13 cellular contexts compared by ENCODE assay signal in genomic region chr9:89614319-89614892, GRCh38.
"Had no signal": no experiment of that assay in that cellular context is flagged by ENCODE, and none has a peak within 500 bp of the region (broad histone marks: within the 10 kb centered on the region; RNA-seq: fewer than 3 reads in every experiment).

No MANE protein-coding gene starts in this region.

- ATAC-seq: activated naive CD8-positive, alpha-beta T cell treated with anti-CD3 and anti-CD28 coated beads, Interleukin-2, amount 50 U/mL, for 24 hours; stimulated activated memory B cell treated with anti-CD40 and anti-IgM and Interleukin-4, amounts not matched to agents 10 μg/mL and 1 μg/mL and 100 μg/mL, for 72 hours had no signal

- H3K4me3 Mint-ChIP-seq: activated B cell treated with CpG ODN at 0.5 μM for 24 hours; activated naive CD4-positive, alpha-beta T cell treated with anti-CD3 and anti-CD28 coated beads for 36 hours; activated naive CD8-positive, alpha-beta T cell treated with anti-CD3 and anti-CD28 coated beads, Interleukin-2, amount 50 U/mL, for 24 hours; neural crest cell; stimulated activated memory B cell treated with anti-CD40 and anti-IgM and Interleukin-4, amounts not matched to agents 10 μg/mL and 1 μg/mL and 100 μg/mL, for 72 hours; T-helper 2 cell treated with Interferon-gamma antibody and Interleukin-4, amounts not matched to agents 5 μg/mL and 100 μg/mL, for 36 hours had no signal

- H3K36me3 ChIP-seq: ascending aorta, cardiac muscle cell, ovary had no signal

- H3K9me3 ChIP-seq: ascending aorta, ovary had no signal

- H3K4me1 ChIP-seq: ascending aorta had no signal

- H3K27ac Mint-ChIP-seq: activated B cell treated with CpG ODN at 0.5 μM for 24 hours; activated naive CD4-positive, alpha-beta T cell treated with anti-CD3 and anti-CD28 coated beads for 36 hours; activated naive CD8-positive, alpha-beta T cell treated with anti-CD3 and anti-CD28 coated beads, Interleukin-2, amount 50 U/mL, for 24 hours; activated T-helper 2 cell treated with anti-CD3 and anti-CD28 coated beads, Interferon-gamma antibody, Interleukin-2, Interleukin-4, amounts not matched to agents 10 μg/mL and 5 μg/mL and 100 μg/mL, durations not matched to agents 14 hours and 24 hours and 36 hours; stimulated activated memory B cell treated with anti-CD40 and anti-IgM and Interleukin-4, amounts not matched to agents 10 μg/mL and 1 μg/mL and 100 μg/mL, for 72 hours; T-helper 2 cell treated with Interferon-gamma antibody and Interleukin-4, amounts not matched to agents 5 μg/mL and 100 μg/mL, for 36 hours had no signal

- H3K4me3 ChIP-seq: ascending aorta, cardiac muscle cell, dorsolateral prefrontal cortex, ovary had no signal

- H3K36me3 Mint-ChIP-seq: stimulated activated memory B cell treated with anti-CD40 and anti-IgM and Interleukin-4, amounts not matched to agents 10 μg/mL and 1 μg/mL and 100 μg/mL, for 72 hours had no signal

- H3K27me3 ChIP-seq: ascending aorta, cardiac muscle cell, dorsolateral prefrontal cortex, ovary had no signal

- H3K4me1 Mint-ChIP-seq: activated B cell treated with CpG ODN at 0.5 μM for 24 hours; stimulated activated memory B cell treated with anti-CD40 and anti-IgM and Interleukin-4, amounts not matched to agents 10 μg/mL and 1 μg/mL and 100 μg/mL, for 72 hours had no signal

- DNase-seq: activated B cell treated with CpG ODN at 0.5 μM for 24 hours; activated naive CD4-positive, alpha-beta T cell treated with anti-CD3 and anti-CD28 coated beads for 36 hours; activated naive CD8-positive, alpha-beta T cell treated with anti-CD3 and anti-CD28 coated beads, Interleukin-2, amount 50 U/mL, for 24 hours; dorsolateral prefrontal cortex; kidney; ovary; stimulated activated CD4-positive, alpha-beta T cell treated with anti-CD3 and anti-CD28 coated beads, Interleukin-2, amount 100 ng/mL, for 48 hours had no signal

- H3K27ac ChIP-seq: ascending aorta, cardiac muscle cell, dorsolateral prefrontal cortex, ovary had no signal
